15 cellular contexts compared by ENCODE assay signal in the genomic region with DNA sequence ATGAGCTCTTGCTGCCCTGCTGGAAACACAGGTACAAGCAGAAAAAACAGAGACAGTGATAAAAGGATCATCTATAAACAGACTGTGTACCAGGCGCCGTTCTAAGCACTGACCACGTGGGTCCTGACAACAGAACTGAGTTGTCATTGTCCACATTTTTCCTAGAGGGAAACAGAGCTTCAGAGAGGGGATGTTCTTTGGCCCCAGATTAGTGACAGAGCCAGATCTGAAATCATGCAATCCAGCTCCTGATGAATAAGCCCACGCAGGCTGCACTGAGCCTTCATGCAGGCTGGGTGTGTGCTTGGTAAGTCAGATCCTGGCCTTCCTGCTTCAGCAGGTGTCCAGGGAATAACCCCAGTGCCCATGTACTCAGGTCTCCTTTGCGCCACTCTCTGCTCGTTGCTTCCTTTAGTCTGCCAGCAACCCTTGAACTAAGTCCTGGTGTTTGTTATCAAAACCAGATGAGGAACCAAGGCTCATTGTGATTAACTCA. TPM values are rescaled to one million over a fixed set of nuclear protein-coding genes. Genes with fewer than 3 reads are reported as not detected.
A peak's percentile ranks its signal among the peaks of the same experiment; 100 is the strongest.
DNase-seq lines count a peak whose midpoint lies in the region; ATAC-seq and TF ChIP-seq lines count a peak whose summit lies in the region.
"Had no signal": no experiment of that assay in that cellular context is flagged by ENCODE, and none has a peak within 500 bp of the region (broad histone marks: within the 10 kb centered on the region; RNA-seq: fewer than 3 reads in every experiment).

No MANE protein-coding gene starts in this region.

- no peak for ATAC-seq in activated T-cell treated with anti-CD3 and anti-CD28 coated beads, Interleukin-2, amount 50 U/mL, for 72 hours (replicated peaks in 1 of 2)
- ATAC-seq in T-helper 17 cell: no peak

- DNase-seq in activated T-cell treated with anti-CD3 and anti-CD28 coated beads, Interleukin-2, amount 50 U/mL, for 24 hours: no peak
- DNase-seq in activated T-cell treated with anti-CD3 and anti-CD28 coated beads, Interleukin-2, amount 50 U/mL, for 72 hours: no peak
- DNase-seq in T-helper 17 cell: no peak
- DNase-seq in fibroblast of the aortic adventitia (ENCODE audit: low read depth): peak; percentile 28
- DNase-seq in substantia nigra (lab: John Stamatoyannopoulos, UW): peak in 25 of 49 donors; percentile 9 to 69 (median 26)
- DNase-seq in cerebellum (ENCODE audit: low spot score): no peak
- DNase-seq in activated effector memory CD4-positive, alpha-beta T cell treated with Interleukin-2 at 50 U/mL for 16 hours: no peak
- DNase-seq in activated CD4-positive, alpha-beta T cell treated with anti-CD3 and anti-CD28 coated beads for 4 hours: no peak
- DNase-seq: Calu3; NCI-H1930; NCI-H524 treated with DMSO at 0.1 percent for 48 hours; stimulated activated CD4-positive, alpha-beta T cell treated with anti-CD3 and anti-CD28 coated beads, Interleukin-2, amount 100 ng/mL, for 48 hours; stimulated activated CD8-positive, alpha-beta memory T cell treated with anti-CD3 and anti-CD28 coated beads, Interleukin-4, amount 100 ng/mL, for 48 hours had no signal

- H3K4me3 ChIP-seq in fibroblast of the aortic adventitia (ENCODE audit: low read depth, low read length): no peak overlapping the region
- H3K4me3 ChIP-seq: right lobe of liver had no signal

- no peaks in the 10 kb centered on the region for H3K36me3 Mint-ChIP-seq in activated T-cell treated with anti-CD3 and anti-CD28 coated beads, Interleukin-2, amount 50 U/mL, for 24 hours (ENCODE audit: low read depth)
- peaks cover 1 to 6% of the 10 kb centered on the region in 2 donors for H3K36me3 Mint-ChIP-seq in activated T-cell treated with anti-CD3 and anti-CD28 coated beads, Interleukin-2, amount 50 U/mL, for 72 hours (ENCODE audit: insufficient read depth in 2 of 2)
- no peaks in the 10 kb centered on the region for H3K36me3 Mint-ChIP-seq in T-helper 17 cell (ENCODE audit: low read depth)
- H3K36me3 Mint-ChIP-seq: type B pancreatic cell had no signal

- peak overlapping the region; percentile 15 for H3K27ac Mint-ChIP-seq in activated T-cell treated with anti-CD3 and anti-CD28 coated beads, Interleukin-2, amount 50 U/mL, for 24 hours
- no peak overlapping the region for H3K27ac Mint-ChIP-seq in activated T-cell treated with anti-CD3 and anti-CD28 coated beads, Interleukin-2, amount 50 U/mL, for 72 hours
- H3K27ac Mint-ChIP-seq in T-helper 17 cell: peak overlapping the region; percentile 93
- H3K27ac Mint-ChIP-seq: type B pancreatic cell had no signal

- H3K4me1 Mint-ChIP-seq in activated T-cell treated with anti-CD3 and anti-CD28 coated beads, Interleukin-2, amount 50 U/mL, for 24 hours (ENCODE audit: low read depth): peaks cover 87% of the 10 kb centered on the region
- peaks cover 95% of the 10 kb centered on the region for H3K4me1 Mint-ChIP-seq in activated T-cell treated with anti-CD3 and anti-CD28 coated beads, Interleukin-2, amount 50 U/mL, for 72 hours (ENCODE audit: low read depth)
- H3K4me1 Mint-ChIP-seq in T-helper 17 cell: peaks cover 63% of the 10 kb centered on the region

- no peak overlapping the region for H3K4me3 Mint-ChIP-seq in activated T-cell treated with anti-CD3 and anti-CD28 coated beads, Interleukin-2, amount 50 U/mL, for 24 hours
- peak overlapping the region in 1 of 2 donors; percentile 38 for H3K4me3 Mint-ChIP-seq in activated T-cell treated with anti-CD3 and anti-CD28 coated beads, Interleukin-2, amount 50 U/mL, for 72 hours
- peak overlapping the region; percentile 82 for H3K4me3 Mint-ChIP-seq in T-helper 17 cell
- H3K4me3 Mint-ChIP-seq: type B pancreatic cell had no signal

- H3K27me3 Mint-ChIP-seq in activated T-cell treated with anti-CD3 and anti-CD28 coated beads, Interleukin-2, amount 50 U/mL, for 24 hours: no peaks in the 10 kb centered on the region
- no peaks in the 10 kb centered on the region for H3K27me3 Mint-ChIP-seq in activated T-cell treated with anti-CD3 and anti-CD28 coated beads, Interleukin-2, amount 50 U/mL, for 72 hours (ENCODE audit: low read depth)
- H3K27me3 Mint-ChIP-seq in T-helper 17 cell: no peaks in the 10 kb centered on the region

- H3K9me3 ChIP-seq in T-helper 17 cell (ENCODE audit: control insufficient read depth, low read length, poor library complexity, severe bottlenecking): no peaks in the 10 kb centered on the region
- H3K9me3 ChIP-seq: right lobe of liver had no signal

- peak overlapping the region; percentile 67 for H3K27ac ChIP-seq in substantia nigra (ENCODE audit: low read depth, low read length, poor library complexity, severe bottlenecking)
- H3K27ac ChIP-seq: right lobe of liver had no signal

- TF ChIP-seq CTCF in fibroblast of the aortic adventitia (IDR thresholded peaks at IDR 0.05; ENCODE audit: insufficient read depth, low read length): no peak

- no peaks in the 10 kb centered on the region for H3K9me3 Mint-ChIP-seq in activated T-cell treated with anti-CD3 and anti-CD28 coated beads, Interleukin-2, amount 50 U/mL, for 24 hours
- no peaks in the 10 kb centered on the region for H3K9me3 Mint-ChIP-seq in activated T-cell treated with anti-CD3 and anti-CD28 coated beads, Interleukin-2, amount 50 U/mL, for 72 hours
- H3K9me3 Mint-ChIP-seq: type B pancreatic cell had no signal

RNA-seq across cellular contexts. Expression of a gene that starts 22.8 kb away (rescaled TPM):
- 100 to 1,000 TPM; 142 to 265 TPM for total RNA-seq in activated T-cell treated with anti-CD3 and anti-CD28 coated beads, Interleukin-2, amount 50 U/mL, for 72 hours
- total RNA-seq in T-helper 17 cell (100 to 1,000 TPM; 308 to 405 TPM), fibroblast of the aortic adventitia (ENCODE audit: low replicate concordance) (1.1 and 16.8 TPM in 2 replicates), cerebellum (1.5 TPM)

Comparison
In these comparisons a context has a peak if more than half of its experiments do, and no peak if none do; other contexts are left out.
1. DNase-seq: peak in fibroblast of the aortic adventitia (single experiment) and substantia nigra (25 of 49); none in activated T-cell treated with anti-CD3 and anti-CD28 coated beads, Interleukin-2, amount 50 U/mL, for 24 hours (single experiment), activated T-cell treated with anti-CD3 and anti-CD28 coated beads, Interleukin-2, amount 50 U/mL, for 72 hours (0 of 2), T-helper 17 cell (0 of 3), cerebellum (single experiment), activated effector memory CD4-positive, alpha-beta T cell treated with Interleukin-2 at 50 U/mL for 16 hours (single experiment) and activated CD4-positive, alpha-beta T cell treated with anti-CD3 and anti-CD28 coated beads for 4 hours (0 of 2).